Comparison of ENCODE assay signal across 18 cellular contexts in genomic region chr10:69872326-69872725, GRCh38.
DNase-seq lines count a peak whose midpoint lies in the region; ATAC-seq, FAIRE-seq and TF ChIP-seq lines count a peak whose summit lies in the region.
"Had no signal": no experiment of that assay in that cellular context is flagged by ENCODE, and none has a peak within 500 bp of the region (broad histone marks: within the 10 kb centered on the region; RNA-seq: fewer than 3 reads in every experiment).

No MANE protein-coding gene starts in this region.

- H2BK20ac ChIP-seq in H1 (ENCODE audit: low read length) = peak overlapping the region; percentile 88; the same call in 1 of the 2 replicates

- TF ChIP-seq CTCF in H1 (IDR thresholded peaks at IDR 0.05; ENCODE audit: control extremely low read depth in 1 of 3, insufficient read depth in 1 of 3, low read depth in 1 of 3, low read length in 3 of 3) (no peak), osteoblast (IDR thresholded peaks at IDR 0.05; ENCODE audit: extremely low read depth, low read depth, low read length) (no peak)

- no peak overlapping the region for H2AK5ac ChIP-seq in H1 (ENCODE audit: low read depth, low read length)

- no peak overlapping the region for H4K91ac ChIP-seq in H1 (replicated peaks; ENCODE audit: insufficient read length, low read length)

- TF ChIP-seq POLR2A in H1 (IDR thresholded peaks at IDR 0.05; ENCODE audit: control extremely low read depth in 1 of 2, low read depth in 2 of 2, low read length in 2 of 2) = no peak

- no peak for TF ChIP-seq RAD21 in H1 (IDR thresholded peaks at IDR 0.05 in 1 of 2, conservative IDR thresholded peaks at IDR 0.05 in 1 of 2; ENCODE audit: low read depth in 2 of 2, low read length in 2 of 2)

- peak overlapping the region; percentile 89; the same call in 1 of the 2 replicates for H2BK12ac ChIP-seq in H1 (ENCODE audit: low read depth, low read length)

- H3K4me1 ChIP-seq in H1 (replicated peaks in 1 of 4; ENCODE audit: control insufficient read depth in 3 of 4, insufficient read depth in 4 of 4, low read length in 3 of 4) = peaks cover 18 to 57% (median 37%) of the 10 kb centered on the region in 4 experiments
- H3K4me1 ChIP-seq in osteoblast (ENCODE audit: insufficient read depth, low read length) = peaks cover 24% of the 10 kb centered on the region

- POLR2A ChIA-PET in H1 (lab: Charles Lee; ENCODE audit: partially characterized antibody) = no interaction called here

- H3K27ac ChIP-seq in H1 (ENCODE audit: low read depth, low read length) (no peak overlapping the region), osteoblast (ENCODE audit: low read depth, low read length) (no peak overlapping the region)
- H3K27ac ChIP-seq: GM23248 had no signal

- no peak for ATAC-seq in GM21619 (IDR thresholded peaks at IDR 0.05; ENCODE audit: unreplicated experiment)
- ATAC-seq in HG03175 (IDR thresholded peaks at IDR 0.05; ENCODE audit: unreplicated experiment) = no peak
- ATAC-seq: HCT116 had no signal

- CTCF ChIA-PET in H1 (lab: Charles Lee; ENCODE audit: partially characterized antibody) = interaction anchor here (0.7 to 6.5 kb wide), 16 partner anchors 11 to 1313 kb away, joined by 3 to 68 read pairs (median 6); no protein-coding TSS in a partner anchor

- H3K27me3 ChIP-seq in H1 (replicated peaks in 1 of 4; ENCODE audit: control insufficient read depth in 3 of 4, extremely low read depth in 1 of 4, insufficient read depth in 3 of 4, low read length in 3 of 4) (no peaks in the 10 kb centered on the region; a peak in 2 of 7 replicates), osteoblast (ENCODE audit: insufficient read depth, low read length) (no peaks in the 10 kb centered on the region)

- H2BK15ac ChIP-seq in H1 (ENCODE audit: low read length) = no peak overlapping the region

- DNase-seq in H1 (ENCODE audit: low read depth in 1 of 2, low spot score in 2 of 2) = no peak
- DNase-seq in myocyte (ENCODE audit: low read depth) = peak; percentile 81
- DNase-seq in osteoblast (ENCODE audit: insufficient read length, low spot score, missing footprints) = peak; percentile 23
- DNase-seq in HuH-7.5 (ENCODE audit: low spot score) = no peak
- DNase-seq: C1 segment of cervical spinal cord; Calu3; CD4-positive, alpha-beta memory T cell; COR-L47; DMS53; DMS79 treated with DMSO at 0.1 percent for 48 hours; GF-D8; GM23248; H9 had no signal

- no peak overlapping the region for H2BK120ac ChIP-seq in H1 (replicated peaks; ENCODE audit: low read depth, low read length)

- no peaks in the 10 kb centered on the region for H3K9me3 ChIP-seq in H1 (ENCODE audit: insufficient read depth in 2 of 2, low read depth in 1 of 2, low read length in 1 of 2)
- H3K9me3 ChIP-seq in osteoblast (ENCODE audit: low read depth, low read length) = no peaks in the 10 kb centered on the region

- H3K9ac ChIP-seq in H1 (replicated peaks in 1 of 4; ENCODE audit: extremely low read depth in 1 of 4, low read depth in 3 of 4, low read length in 3 of 4) = no peak overlapping the region
- H3K9ac ChIP-seq: GM23248 had no signal

- H2AFZ ChIP-seq in H1 (ENCODE audit: low read length) (no peak overlapping the region), osteoblast (ENCODE audit: low read length) (no peak overlapping the region)
- H2AFZ ChIP-seq: GM23248 had no signal

- no peaks in the 10 kb centered on the region for H3K36me3 ChIP-seq in H1 (ENCODE audit: control insufficient read depth in 2 of 4, insufficient read depth in 4 of 4, low read length in 3 of 4)
- H3K36me3 ChIP-seq in osteoblast (ENCODE audit: insufficient read depth, low read length) = no peaks in the 10 kb centered on the region

- no peak overlapping the region for H3K18ac ChIP-seq in H1 (ENCODE audit: extremely low read depth, low read length)

- H3K23me2 ChIP-seq in H1 (ENCODE audit: low read depth, low read length) = no peaks in the 10 kb centered on the region

- TF ChIP-seq EP300 in H1 (IDR thresholded peaks at IDR 0.05; ENCODE audit: borderline replicate concordance in 1 of 2, low read depth in 2 of 2, low read length in 2 of 2) = no peak

- no peak overlapping the region for H3K14ac ChIP-seq in H1 (ENCODE audit: insufficient read length)

- H3K79me1 ChIP-seq in H1 (ENCODE audit: low read depth, low read length) = no peaks in the 10 kb centered on the region

- H3K4me3 ChIP-seq in H1 (ENCODE audit: extremely low read depth in 1 of 4, insufficient read depth in 2 of 4, low read depth in 3 of 4, low read length in 4 of 4) (no peak overlapping the region), osteoblast (ENCODE audit: insufficient read depth, low read length) (no peak overlapping the region)
- H3K4me3 ChIP-seq: GM23248 had no signal

- no peak for FAIRE-seq in H1 (lab: Jason Lieb, UNC)
- FAIRE-seq: GM12891, GM18507 had no signal

- H3K56ac ChIP-seq in H1 (replicated peaks; ENCODE audit: insufficient read length, low read depth, low read length) = no peak overlapping the region

- H4K8ac ChIP-seq in H1 (ENCODE audit: extremely low read depth, insufficient read depth, low read length) = no peak overlapping the region

- no peak overlapping the region for H3K4ac ChIP-seq in H1 (replicated peaks; ENCODE audit: insufficient read length, low read depth, low read length)

- H3K79me2 ChIP-seq in H1 (ENCODE audit: control insufficient read depth in 1 of 2, insufficient read depth in 2 of 2, low read length in 2 of 2) (no peaks in the 10 kb centered on the region), osteoblast (ENCODE audit: insufficient read depth, low read length) (no peaks in the 10 kb centered on the region)

- no peak overlapping the region for H3K23ac ChIP-seq in H1 (ENCODE audit: insufficient read length)

- H4K5ac ChIP-seq in H1 (ENCODE audit: insufficient read length, low read depth, low read length) = no peak overlapping the region

- WGBS in H1 (ENCODE audit: extremely low coverage in 1 of 2, insufficient coverage in 1 of 2, insufficient read length in 1 of 2, insufficient replicate concordance in 2 of 2, low coverage in 1 of 2, low lambda C conversion rate in 2 of 2, missing lambda C conversion rate in 1 of 2), 2 experiments = 88% methylated on average over 2 of the region's 2 CpGs; no CpG with 5 or more reads in 1 of the 2 experiments

- peak overlapping the region; percentile 53; the same call in 1 of the 2 replicates for H2BK5ac ChIP-seq in H1 (ENCODE audit: low read depth, low read length)

- no peak overlapping the region for H3K4me2 ChIP-seq in H1 (ENCODE audit: insufficient read depth in 1 of 2, low read depth in 2 of 2, low read length in 2 of 2)
- no peak overlapping the region for H3K4me2 ChIP-seq in osteoblast (ENCODE audit: insufficient read depth, low read length)

- no peaks in the 10 kb centered on the region for H4K20me1 ChIP-seq in H1 (replicated peaks in 1 of 2; ENCODE audit: control insufficient read depth in 1 of 2, insufficient read depth in 2 of 2, low read length in 2 of 2)
- H4K20me1 ChIP-seq in osteoblast (ENCODE audit: insufficient read depth, low read length) = no peaks in the 10 kb centered on the region

TF ChIP-seq in H1, 55 proteins besides CTCF, POLR2A, EP300 and RAD21:
- TF ChIP-seq TBP (IDR thresholded peaks at IDR 0.05; ENCODE audit: low read depth, low read length) = no peak
- no peak for TF ChIP-seq TAF1 (IDR thresholded peaks at IDR 0.05; ENCODE audit: low read depth, low read length)
- no peak for TF ChIP-seq SAP30 (IDR thresholded peaks at IDR 0.05; ENCODE audit: insufficient read depth, insufficient replicate concordance, low read length)
- no peak for TF ChIP-seq BACH1 (IDR thresholded peaks at IDR 0.05; ENCODE audit: low read length)
- TF ChIP-seq JUN (IDR thresholded peaks at IDR 0.05; ENCODE audit: low read depth, low read length) = no peak
- TF ChIP-seq GTF2F1 (IDR thresholded peaks at IDR 0.05; ENCODE audit: borderline replicate concordance, low read depth, low read length) = no peak
- no peak for TF ChIP-seq HDAC6 (IDR thresholded peaks at IDR 0.05; ENCODE audit: low read depth, low read length)
- no peak for TF ChIP-seq RFX5 (IDR thresholded peaks at IDR 0.05; ENCODE audit: borderline replicate concordance, low read depth, low read length)
- TF ChIP-seq PHF8 (conservative IDR thresholded peaks at IDR 0.05; ENCODE audit: low read depth, low read length) = no peak
- TF ChIP-seq SIX5 (IDR thresholded peaks at IDR 0.05; ENCODE audit: low read depth, low read length) = no peak
- TF ChIP-seq KDM1A (IDR thresholded peaks at IDR 0.05; ENCODE audit: borderline replicate concordance, low read length) = no peak
- no peak for TF ChIP-seq TEAD4 (IDR thresholded peaks at IDR 0.05; ENCODE audit: low read depth, low read length)

Comparison
In these comparisons a context has a peak if more than half of its experiments do, and no peak if none do; other contexts are left out.
1. DNase-seq: peak in myocyte (single experiment) and osteoblast (single experiment); none in H1 (0 of 2) and HuH-7.5 (single experiment).